In genomic region chr12:46383654-46384450, GRCh38 we compare ENCODE assay signal across 8 cellular contexts. TPM values are rescaled to one million over a fixed set of nuclear protein-coding genes. Genes with fewer than 3 reads are reported as not detected.
DNase-seq lines count a peak whose midpoint lies in the region; ATAC-seq and TF ChIP-seq lines count a peak whose summit lies in the region.

No MANE protein-coding gene starts in this region.

- H3K27ac Mint-ChIP-seq in WTC11, result peak overlapping the region; percentile 93

- TF ChIP-seq CTCF in GM12875 (IDR thresholded peaks at IDR 0.05; ENCODE audit: borderline replicate concordance, insufficient read depth, low read depth, low read length) (no peak), HFF-Myc (IDR thresholded peaks at IDR 0.05; ENCODE audit: low read depth, low read length, missing control alignments) (no peak), WTC11 (IDR thresholded peaks at IDR 0.05) (no peak)

- peaks cover 16% of the 10 kb centered on the region for H3K36me3 Mint-ChIP-seq in WTC11

- peak; percentile 6 for ATAC-seq in WTC11

- H3K4me3 ChIP-seq in GM12875 (ENCODE audit: low read depth, low read length), result peak overlapping the region; percentile 91
- H3K4me3 ChIP-seq in HFF-Myc (replicated peaks; ENCODE audit: low read depth, low read length), result peak overlapping the region; percentile 60

- DNase-seq in HFF-Myc (ENCODE audit: extremely low read depth, low read depth), result no peak
- peak; percentile 83 for DNase-seq in NCI-H1092 treated with DMSO at 0.1 percent for 48 hours (lab: John Stamatoyannopoulos, UW)
- no peak for DNase-seq in WTC11 (ENCODE audit: low spot score)
- peak; percentile 38 to 94 (median 81) for DNase-seq in caudate nucleus (lab: John Stamatoyannopoulos, UW)
- DNase-seq in stimulated activated CD4-positive, alpha-beta T cell treated with anti-CD3 and anti-CD28 coated beads, Interleukin-1b, Interleukin-23, amount 100 ng/mL, for 1 hour (ENCODE audit: low read depth in 2 of 2), result peak; percentile 24 to 39
- no peak for DNase-seq in 8988T

- POLR2A ChIA-PET in WTC11 (lab: Charles Lee), result interaction anchor here (1.2 to 1.5 kb wide), 3 partner anchors 11 to 278 kb away, joined by 4 to 9 read pairs (median 4); no protein-coding TSS in a partner anchor

- CTCF ChIA-PET in WTC11 (lab: Charles Lee), result interaction anchor here (1.9 kb wide), 1 partner anchor 278 kb away, joined by 6 read pairs; no protein-coding TSS in a partner anchor

- no peaks in the 10 kb centered on the region for H3K27me3 ChIP-seq in layer of hippocampus (ENCODE audit: control insufficient read depth, insufficient read depth, low read length)

- H3K4me3 Mint-ChIP-seq in WTC11, result peak overlapping the region; percentile 89

- peaks cover 67% of the 10 kb centered on the region for H3K4me1 Mint-ChIP-seq in WTC11

- H3K9me3 Mint-ChIP-seq in WTC11, result peaks cover 10% of the 10 kb centered on the region

- H3K27me3 Mint-ChIP-seq in WTC11 (ENCODE audit: low read depth), result no peaks in the 10 kb centered on the region

- H3K27ac ChIP-seq in caudate nucleus (ENCODE audit: low read depth, low read length), result peak overlapping the region; percentile 99
- H3K27ac ChIP-seq in layer of hippocampus (ENCODE audit: low read depth, low read length), result peak overlapping the region; percentile 99

TF ChIP-seq in WTC11, 78 proteins besides CTCF, POLR2A, EP300 and RAD21:
- TF ChIP-seq NFE2L1 (CRISPR knock-in tag; IDR thresholded peaks at IDR 0.05) (no peak), HMGA2 (CRISPR knock-in tag; IDR thresholded peaks at IDR 0.05) (no peak), JUN (CRISPR knock-in tag; IDR thresholded peaks at IDR 0.05) (0 out of 2 replicates have a peak, but pooled peaks have one; percentile 37), SMAD4 (CRISPR knock-in tag; IDR thresholded peaks at IDR 0.05) (no peak), IRF1 (CRISPR knock-in tag; IDR thresholded peaks at IDR 0.05) (peak; percentile 55; the same call in 1 of the 2 replicates), TEAD4 (CRISPR knock-in tag; IDR thresholded peaks at IDR 0.05) (no peak), ZNF232 (CRISPR knock-in tag; IDR thresholded peaks at IDR 0.05) (0 out of 2 replicates have a peak, but pooled peaks have one; percentile 12), OVOL2 (CRISPR knock-in tag; IDR thresholded peaks at IDR 0.05; ENCODE audit: borderline replicate concordance) (no peak), ZNF281 (CRISPR knock-in tag; IDR thresholded peaks at IDR 0.05) (no peak), ZBTB43 (CRISPR knock-in tag; IDR thresholded peaks at IDR 0.05) (0 out of 2 replicates have a peak, but pooled peaks have one; percentile 31), NR1H2 (CRISPR knock-in tag; IDR thresholded peaks at IDR 0.05) (no peak), USF1 (CRISPR knock-in tag; IDR thresholded peaks at IDR 0.05) (no peak), E2F5 (CRISPR knock-in tag; IDR thresholded peaks at IDR 0.05) (0 out of 2 replicates have a peak, but pooled peaks have one; percentile 7), CREB1 (CRISPR knock-in tag; IDR thresholded peaks at IDR 0.05) (0 out of 2 replicates have a peak, but pooled peaks have one; percentile 10), FOXK1 (CRISPR knock-in tag; IDR thresholded peaks at IDR 0.05) (0 out of 2 replicates have a peak, but pooled peaks have one; percentile 48), GABPB1 (CRISPR knock-in tag; IDR thresholded peaks at IDR 0.05) (0 out of 2 replicates have a peak, but pooled peaks have one; percentile 3), ZNF263 (CRISPR knock-in tag; IDR thresholded peaks at IDR 0.05; ENCODE audit: low read depth) (0 out of 2 replicates have a peak, but pooled peaks have one; percentile 33), ZMAT4 (CRISPR knock-in tag; IDR thresholded peaks at IDR 0.05) (no peak), ETV6 (CRISPR knock-in tag; IDR thresholded peaks at IDR 0.05) (no peak), FOXP4 (CRISPR knock-in tag; IDR thresholded peaks at IDR 0.05) (0 out of 2 replicates have a peak, but pooled peaks have one; percentile 44), TP53 (CRISPR knock-in tag; IDR thresholded peaks at IDR 0.05) (no peak)
TF ChIP-seq in WTC11: peak in this region for 10.

RNA-seq across cellular contexts. Expression of gene SLC38A2, which starts 11.3 kb away (rescaled TPM):
- 295 to 381 TPM (median 309 TPM) in 3 replicates for total RNA-seq in WTC11 (2021)

Comparison
In these comparisons a context has a peak if more than half of its experiments do, and no peak if none do; other contexts are left out.
1. DNase-seq: peak in NCI-H1092 treated with DMSO at 0.1 percent for 48 hours (single experiment), caudate nucleus (61 of 61) and stimulated activated CD4-positive, alpha-beta T cell treated with anti-CD3 and anti-CD28 coated beads, Interleukin-1b, Interleukin-23, amount 100 ng/mL, for 1 hour (2 of 2); none in HFF-Myc (single experiment), WTC11 (single experiment) and 8988T (single experiment).